In the genomic region with DNA sequence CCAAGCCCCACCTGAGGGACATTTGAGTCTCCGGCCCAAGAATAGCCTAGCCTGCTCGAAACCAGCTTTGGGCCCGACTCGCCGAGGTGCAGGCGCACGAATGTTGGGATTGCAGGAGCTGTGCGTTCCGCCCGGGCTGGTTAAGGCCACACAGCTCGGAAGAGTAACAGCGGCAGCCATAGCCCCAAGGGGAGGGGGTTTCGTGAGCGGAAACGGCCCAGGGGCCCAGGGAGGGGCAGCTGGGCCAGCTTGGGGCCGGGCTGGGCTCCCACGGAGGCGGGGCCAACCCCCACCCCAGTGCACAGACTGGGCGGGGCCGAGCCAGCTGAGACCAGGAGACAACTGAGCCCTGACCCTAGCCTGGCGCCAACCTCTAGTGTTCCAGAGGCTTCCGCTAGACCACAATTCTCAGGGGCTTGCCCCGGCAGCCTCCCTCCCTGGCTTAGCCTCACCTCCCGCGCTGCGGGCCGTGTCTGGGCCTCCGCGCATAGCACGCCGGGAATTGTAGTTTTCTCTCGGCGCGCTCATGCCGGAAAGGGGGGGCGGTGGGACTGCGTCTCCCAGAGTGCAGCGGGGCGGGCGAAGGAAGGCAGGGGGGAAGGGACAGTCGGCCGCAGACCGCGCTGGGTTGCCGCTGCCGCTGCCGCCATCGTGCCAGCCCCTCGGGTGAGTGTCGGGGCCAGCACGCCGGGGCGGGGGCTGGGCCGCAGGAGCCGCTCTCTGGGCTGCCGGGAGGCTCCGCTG, we compare ENCODE assay signal across 8 cellular contexts. TPM values are rescaled to one million over a fixed set of nuclear protein-coding genes. Genes with fewer than 3 reads are reported as not detected.
A peak's percentile ranks its signal among the peaks of the same experiment; 100 is the strongest.
DNase-seq lines count a peak whose midpoint lies in the region; ATAC-seq and TF ChIP-seq lines count a peak whose summit lies in the region.

A gene (plus strand): TSS at position 614 of the 744 bp plus-strand sequence. CDS start 18,198 bp downstream, outside the sequence.

- H3K4me3 ChIP-seq in GM12864 (ENCODE audit: low read depth, low read length), result peak within 1 kb of the TSS; percentile 74
- peak within 1 kb of the TSS; percentile 95 for H3K4me3 ChIP-seq in trophoblast cell (ENCODE audit: low read depth, low read length)
- peak within 1 kb of the TSS; percentile 71 to 99 (median 94) for H3K4me3 ChIP-seq in transverse colon

- peak within 1 kb of the TSS; percentile 93 for H3K4ac ChIP-seq in trophoblast cell (ENCODE audit: low read depth, low read length)

- DNase-seq in GM12864 (ENCODE audit: low read depth), result peak; percentile 86
- peak; percentile 81 for DNase-seq in NCI-H1417 treated with DMSO at 0.1 percent for 48 hours (lab: John Stamatoyannopoulos, UW)
- DNase-seq in SW480 (ENCODE audit: low spot score), result peak; percentile 91
- peak; percentile 95 for DNase-seq in activated naive CD8-positive, alpha-beta T cell treated with anti-CD3 and anti-CD28 coated beads, Interleukin-2, amount 50 U/mL, for 24 hours
- DNase-seq in Right ventricle myocardium superior, result peak; percentile 98
- peak; percentile 95 to 97 for DNase-seq in trophoblast cell
- peak; percentile 97 for DNase-seq in transverse colon

- intact Hi-C loops in Right ventricle myocardium superior (cut with DNase I), result no loop called here
- intact Hi-C loops in transverse colon (cut with DNase I; ENCODE audit: low total_unique reads), result no loop called here

- H2AK5ac ChIP-seq in trophoblast cell (ENCODE audit: low read length), result peak within 1 kb of the TSS; percentile 94

- peaks cover 62% of the 10 kb centered on the region for H3K4me1 Mint-ChIP-seq in activated naive CD8-positive, alpha-beta T cell treated with anti-CD3 and anti-CD28 coated beads, Interleukin-2, amount 50 U/mL, for 24 hours

- no peak for TF ChIP-seq EP300 in transverse colon (IDR thresholded peaks at IDR 0.05; ENCODE audit: low read depth)

- no CpG with 5 or more reads among the region's 57 CpGs for WGBS in trophoblast cell (ENCODE audit: extremely low coverage, insufficient coverage, insufficient read length)
- 0 to 1% methylated on average over 1 to 20 of the region's 57 CpGs for WGBS in transverse colon (ENCODE audit: low coverage in 1 of 2), 2 donors

- peak within 1 kb of the TSS; percentile 96 for H3K27ac Mint-ChIP-seq in activated naive CD8-positive, alpha-beta T cell treated with anti-CD3 and anti-CD28 coated beads, Interleukin-2, amount 50 U/mL, for 24 hours

- peak; percentile 62 for ATAC-seq in HG02759 (IDR thresholded peaks at IDR 0.05; ENCODE audit: unreplicated experiment)
- ATAC-seq in activated naive CD8-positive, alpha-beta T cell treated with anti-CD3 and anti-CD28 coated beads, Interleukin-2, amount 50 U/mL, for 24 hours, result peak; percentile 72
- peak; percentile 89 for ATAC-seq in Right ventricle myocardium superior (ENCODE audit: poor library complexity)

- H3K4me2 ChIP-seq in trophoblast cell (ENCODE audit: low read length), result peak within 1 kb of the TSS; percentile 86

- peaks cover 18% of the 10 kb centered on the region for H3K79me1 ChIP-seq in trophoblast cell (ENCODE audit: low read length)

- H3K23ac ChIP-seq in trophoblast cell (ENCODE audit: low read length), result no peak within 1 kb of the TSS

- peak within 1 kb of the TSS; percentile 92 for H3K4me3 Mint-ChIP-seq in activated naive CD8-positive, alpha-beta T cell treated with anti-CD3 and anti-CD28 coated beads, Interleukin-2, amount 50 U/mL, for 24 hours

- H2BK12ac ChIP-seq in trophoblast cell (ENCODE audit: low read length), result peak within 1 kb of the TSS; percentile 42

- H3K27me3 ChIP-seq in trophoblast cell (ENCODE audit: insufficient read depth, low read length), result no peaks in the 10 kb centered on the region
- no peaks in the 10 kb centered on the region for H3K27me3 ChIP-seq in transverse colon

- peaks cover 6 to 20% of the 10 kb centered on the region in 2 experiments for H3K36me3 ChIP-seq in trophoblast cell (ENCODE audit: control insufficient read depth in 1 of 2, insufficient read depth in 2 of 2, low read length in 2 of 2)
- no peaks in the 10 kb centered on the region for H3K36me3 ChIP-seq in transverse colon

- H3K9ac ChIP-seq in trophoblast cell (ENCODE audit: low read length), result peak within 1 kb of the TSS; percentile 99

- no peaks in the 10 kb centered on the region for H3K9me3 ChIP-seq in trophoblast cell (ENCODE audit: insufficient read depth, low read depth, low read length)
- no peaks in the 10 kb centered on the region for H3K9me3 ChIP-seq in transverse colon

- H3K14ac ChIP-seq in trophoblast cell (ENCODE audit: low read length), result peak within 1 kb of the TSS; percentile 96

- peak within 1 kb of the TSS; percentile 96 for H3K18ac ChIP-seq in trophoblast cell (ENCODE audit: low read length)

- H4K91ac ChIP-seq in trophoblast cell (ENCODE audit: low read depth, low read length), result peak within 1 kb of the TSS; percentile 97

- peak within 1 kb of the TSS; percentile 79 for H2AFZ ChIP-seq in trophoblast cell (ENCODE audit: insufficient read depth, low read length, poor library complexity)

- TF ChIP-seq POLR2A in transverse colon (IDR thresholded peaks at IDR 0.05), result peak; percentile 67

- TF ChIP-seq CTCF in GM12864 (IDR thresholded peaks at IDR 0.05; ENCODE audit: low read depth, low read length, missing control alignments), result no peak
- TF ChIP-seq CTCF in transverse colon (IDR thresholded peaks at IDR 0.05), result no peak

- peak within 1 kb of the TSS; percentile 87 for H2BK120ac ChIP-seq in trophoblast cell (ENCODE audit: insufficient read depth, low read length, poor library complexity)

- peaks cover 14% of the 10 kb centered on the region for H3K36me3 Mint-ChIP-seq in activated naive CD8-positive, alpha-beta T cell treated with anti-CD3 and anti-CD28 coated beads, Interleukin-2, amount 50 U/mL, for 24 hours (ENCODE audit: low read depth)

- H3K27ac ChIP-seq in trophoblast cell (ENCODE audit: low read depth, low read length) (peak within 1 kb of the TSS; percentile 93), transverse colon (peak within 1 kb of the TSS; percentile 94 to 98 (median 96))

- no peaks in the 10 kb centered on the region for H3K9me3 Mint-ChIP-seq in activated naive CD8-positive, alpha-beta T cell treated with anti-CD3 and anti-CD28 coated beads, Interleukin-2, amount 50 U/mL, for 24 hours

- peak within 1 kb of the TSS; percentile 98 for H4K8ac ChIP-seq in trophoblast cell (ENCODE audit: low read depth, low read length)

- H2BK5ac ChIP-seq in trophoblast cell (ENCODE audit: low read depth, low read length, poor library complexity), result peak within 1 kb of the TSS; percentile 95

- in situ Hi-C loops in transverse colon (cut with MboI; ENCODE audit: low pct_ligation_motif_present in 1 of 4, low pct_unique_long_range_greater_than_20kb in 1 of 4, low sequenced_read_pairs in 3 of 4), result no loop called here

- H3K79me2 ChIP-seq in trophoblast cell (ENCODE audit: control insufficient read depth, insufficient read depth, low read length, poor library complexity), result peaks cover 27% of the 10 kb centered on the region

- H3K27me3 Mint-ChIP-seq in activated naive CD8-positive, alpha-beta T cell treated with anti-CD3 and anti-CD28 coated beads, Interleukin-2, amount 50 U/mL, for 24 hours, result no peaks in the 10 kb centered on the region

- H4K12ac ChIP-seq in trophoblast cell (ENCODE audit: low read depth, low read length), result peak within 1 kb of the TSS; percentile 92

- peaks cover 22% of the 10 kb centered on the region in 2 experiments for H3K4me1 ChIP-seq in trophoblast cell (ENCODE audit: control insufficient read depth in 1 of 2, insufficient read depth in 2 of 2, low read length in 2 of 2)
- peaks cover 42 to 54% (median 50%) of the 10 kb centered on the region in 4 donors for H3K4me1 ChIP-seq in transverse colon

RNA-seq across cellular contexts. Expression of the gene that starts here (rescaled TPM):
- 76.7 TPM for total RNA-seq in Right ventricle myocardium superior
- polyA plus RNA-seq in trophoblast cell (2013), result 401 and 408 TPM in 2 replicates
- 100 to 1,000 TPM in 1 of 4 donors, 10 to 100 TPM in 3; 75.2 to 131 (median 89.0) TPM for total RNA-seq in transverse colon

Comparison
In these comparisons a context has a peak if more than half of its experiments do, and no peak if none do; other contexts are left out.
1. Peak in every context shown above with its lines: DNase-seq, ATAC-seq, H3K4me3 ChIP-seq and H3K27ac ChIP-seq.